In the genomic region with DNA sequence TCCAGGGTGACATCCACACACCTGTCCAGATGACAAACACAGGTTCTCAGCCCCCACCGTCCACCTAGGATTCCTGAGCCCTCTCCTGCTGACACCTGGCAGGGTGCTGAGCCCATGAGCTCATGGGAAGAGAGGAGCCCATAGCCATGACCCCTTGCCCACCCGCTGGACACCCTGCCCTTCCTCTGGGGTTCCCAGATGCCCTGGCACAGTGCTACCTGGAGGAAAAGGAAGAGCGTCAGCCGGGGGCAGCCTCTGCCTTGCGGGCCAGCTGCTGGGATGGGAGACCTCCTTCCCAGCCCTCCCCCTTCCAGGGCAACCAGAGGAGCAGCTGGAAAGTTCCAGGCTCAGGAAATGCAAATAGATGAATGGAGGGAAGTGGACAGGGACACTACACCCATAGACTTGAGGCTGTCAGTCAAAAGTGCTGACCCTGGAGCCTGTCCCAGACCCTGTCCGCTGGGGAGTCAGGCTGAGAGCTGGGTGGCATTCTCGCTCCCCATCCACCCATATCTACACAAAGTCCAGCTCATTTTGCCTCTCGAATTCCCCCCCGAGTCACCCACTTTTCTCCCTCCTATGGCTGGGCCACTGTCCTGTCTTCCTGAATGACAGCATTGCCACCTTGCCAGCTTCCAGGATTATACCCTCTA, we compare ENCODE assay signal across 2 cellular contexts.
TF ChIP-seq lines count a peak whose summit lies in the region.

No MANE protein-coding gene starts in this region.

TF ChIP-seq in liver, 16 proteins besides CTCF, POLR2A, EP300 and RAD21:
- TF ChIP-seq, protein P1, sequence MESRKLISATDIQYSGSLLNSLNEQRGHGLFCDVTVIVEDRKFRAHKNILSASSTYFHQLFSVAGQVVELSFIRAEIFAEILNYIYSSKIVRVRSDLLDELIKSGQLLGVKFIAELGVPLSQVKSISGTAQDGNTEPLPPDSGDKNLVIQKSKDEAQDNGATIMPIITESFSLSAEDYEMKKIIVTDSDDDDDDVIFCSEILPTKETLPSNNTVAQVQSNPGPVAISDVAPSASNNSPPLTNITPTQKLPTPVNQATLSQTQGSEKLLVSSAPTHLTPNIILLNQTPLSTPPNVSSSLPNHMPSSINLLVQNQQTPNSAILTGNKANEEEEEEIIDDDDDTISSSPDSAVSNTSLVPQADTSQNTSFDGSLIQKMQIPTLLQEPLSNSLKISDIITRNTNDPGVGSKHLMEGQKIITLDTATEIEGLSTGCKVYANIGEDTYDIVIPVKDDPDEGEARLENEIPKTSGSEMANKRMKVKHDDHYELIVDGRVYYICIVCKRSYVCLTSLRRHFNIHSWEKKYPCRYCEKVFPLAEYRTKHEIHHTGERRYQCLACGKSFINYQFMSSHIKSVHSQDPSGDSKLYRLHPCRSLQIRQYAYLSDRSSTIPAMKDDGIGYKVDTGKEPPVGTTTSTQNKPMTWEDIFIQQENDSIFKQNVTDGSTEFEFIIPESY (IDR thresholded peaks at IDR 0.05), result no peak
- TF ChIP-seq FOXA1 (IDR thresholded peaks at IDR 0.05) (no peak), YY1 (IDR thresholded peaks at IDR 0.05) (no peak), SP1 (IDR thresholded peaks at IDR 0.05) (no peak), NR2F2 (IDR thresholded peaks at IDR 0.05) (peak; percentile 70)
TF ChIP-seq in liver: peak in this region for 1.

TF ChIP-seq in HepG2, 621 proteins besides CTCF, POLR2A, EP300 and RAD21:
- TF ChIP-seq SRSF9 (IDR thresholded peaks at IDR 0.05; ENCODE audit: borderline replicate concordance, insufficient read depth, low read depth, low read length, poor library complexity, severe bottlenecking) (no peak), RAD51 (IDR thresholded peaks at IDR 0.05; ENCODE audit: borderline replicate concordance) (no peak), ELF4 (CRISPR knock-in tag; IDR thresholded peaks at IDR 0.05; ENCODE audit: borderline replicate concordance) (no peak), CEBPB (IDR thresholded peaks at IDR 0.05; ENCODE audit: borderline replicate concordance, low read depth, low read length) (no peak), ZNF703 (CRISPR knock-in tag; IDR thresholded peaks at IDR 0.05; ENCODE audit: borderline replicate concordance) (no peak), ZNF773 (CRISPR knock-in tag; IDR thresholded peaks at IDR 0.05; ENCODE audit: borderline replicate concordance) (no peak), FOXJ3 (CRISPR knock-in tag; IDR thresholded peaks at IDR 0.05; ENCODE audit: borderline replicate concordance) (no peak)
- TF ChIP-seq, protein P2, sequence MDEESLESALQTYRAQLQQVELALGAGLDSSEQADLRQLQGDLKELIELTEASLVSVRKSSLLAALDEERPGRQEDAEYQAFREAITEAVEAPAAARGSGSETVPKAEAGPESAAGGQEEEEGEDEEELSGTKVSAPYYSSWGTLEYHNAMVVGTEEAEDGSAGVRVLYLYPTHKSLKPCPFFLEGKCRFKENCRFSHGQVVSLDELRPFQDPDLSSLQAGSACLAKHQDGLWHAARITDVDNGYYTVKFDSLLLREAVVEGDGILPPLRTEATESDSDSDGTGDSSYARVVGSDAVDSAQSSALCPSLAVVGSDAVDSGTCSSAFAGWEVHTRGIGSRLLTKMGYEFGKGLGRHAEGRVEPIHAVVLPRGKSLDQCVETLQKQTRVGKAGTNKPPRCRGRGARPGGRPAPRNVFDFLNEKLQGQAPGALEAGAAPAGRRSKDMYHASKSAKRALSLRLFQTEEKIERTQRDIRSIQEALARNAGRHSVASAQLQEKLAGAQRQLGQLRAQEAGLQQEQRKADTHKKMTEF (CRISPR knock-in tag; IDR thresholded peaks at IDR 0.05), result no peak
- TF ChIP-seq, protein P3, sequence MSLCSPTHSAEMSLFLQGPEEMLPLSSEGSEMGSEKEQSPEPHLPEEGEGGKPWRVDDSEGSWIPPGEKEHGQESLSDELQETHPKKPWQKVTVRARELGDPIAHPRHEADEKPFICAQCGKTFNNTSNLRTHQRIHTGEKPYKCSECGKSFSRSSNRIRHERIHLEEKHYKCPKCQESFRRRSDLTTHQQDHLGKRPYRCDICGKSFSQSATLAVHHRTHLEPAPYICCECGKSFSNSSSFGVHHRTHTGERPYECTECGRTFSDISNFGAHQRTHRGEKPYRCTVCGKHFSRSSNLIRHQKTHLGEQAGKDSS (CRISPR knock-in tag; IDR thresholded peaks at IDR 0.05; ENCODE audit: borderline replicate concordance, low read depth), result no peak
- TF ChIP-seq, protein P4, sequence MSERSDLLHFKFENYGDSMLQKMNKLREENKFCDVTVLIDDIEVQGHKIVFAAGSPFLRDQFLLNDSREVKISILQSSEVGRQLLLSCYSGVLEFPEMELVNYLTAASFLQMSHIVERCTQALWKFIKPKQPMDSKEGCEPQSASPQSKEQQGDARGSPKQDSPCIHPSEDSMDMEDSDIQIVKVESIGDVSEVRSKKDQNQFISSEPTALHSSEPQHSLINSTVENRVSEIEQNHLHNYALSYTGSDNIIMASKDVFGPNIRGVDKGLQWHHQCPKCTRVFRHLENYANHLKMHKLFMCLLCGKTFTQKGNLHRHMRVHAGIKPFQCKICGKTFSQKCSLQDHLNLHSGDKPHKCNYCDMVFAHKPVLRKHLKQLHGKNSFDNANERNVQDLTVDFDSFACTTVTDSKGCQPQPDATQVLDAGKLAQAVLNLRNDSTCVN (CRISPR knock-in tag; IDR thresholded peaks at IDR 0.05; ENCODE audit: borderline replicate concordance), result no peak
- TF ChIP-seq, protein P5, sequence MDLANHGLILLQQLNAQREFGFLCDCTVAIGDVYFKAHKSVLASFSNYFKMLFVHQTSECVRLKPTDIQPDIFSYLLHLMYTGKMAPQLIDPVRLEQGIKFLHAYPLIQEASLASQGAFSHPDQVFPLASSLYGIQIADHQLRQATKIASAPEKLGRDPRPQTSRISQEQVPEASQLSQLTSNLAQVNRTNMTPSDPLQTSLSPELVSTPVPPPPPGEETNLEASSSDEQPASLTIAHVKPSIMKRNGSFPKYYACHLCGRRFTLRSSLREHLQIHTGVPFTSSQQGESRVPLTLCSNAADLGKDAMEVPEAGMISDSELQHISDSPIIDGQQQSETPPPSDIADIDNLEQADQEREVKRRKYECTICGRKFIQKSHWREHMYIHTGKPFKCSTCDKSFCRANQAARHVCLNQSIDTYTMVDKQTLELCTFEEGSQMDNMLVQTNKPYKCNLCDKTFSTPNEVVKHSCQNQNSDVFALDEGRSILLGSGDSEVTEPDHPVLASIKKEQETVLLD (CRISPR knock-in tag; IDR thresholded peaks at IDR 0.05; ENCODE audit: low read depth), result no peak
TF ChIP-seq in HepG2: peak in this region for 0.
